In genomic region chr5:149128023-149128875, GRCh38 we compare ENCODE assay signal across 2 cellular contexts.
A peak's percentile ranks its signal among the peaks of the same experiment; 100 is the strongest.
TF ChIP-seq lines count a peak whose summit lies in the region.

No MANE protein-coding gene starts in this region.

TF ChIP-seq in HCT116, 20 proteins besides CTCF, POLR2A, EP300 and RAD21:
- no peak for TF ChIP-seq EZH2 (IDR thresholded peaks at IDR 0.05)
- TF ChIP-seq MAX (IDR thresholded peaks at IDR 0.05): no peak
- no peak for TF ChIP-seq SRF (IDR thresholded peaks at IDR 0.05; ENCODE audit: low read depth)
- TF ChIP-seq ZNF274 (IDR thresholded peaks at IDR 0.05; ENCODE audit: low read depth, low read length): no peak
- no peak for TF ChIP-seq ELF1 (IDR thresholded peaks at IDR 0.05; ENCODE audit: borderline replicate concordance, low read depth)
- TF ChIP-seq YY1 (IDR thresholded peaks at IDR 0.05; ENCODE audit: extremely low read depth, insufficient replicate concordance, low read depth, low read length): peak; percentile 33
- peak; percentile 47; the same call in 1 of the 2 replicates for TF ChIP-seq CBX3 (IDR thresholded peaks at IDR 0.05; ENCODE audit: low read depth)
- TF ChIP-seq, protein P1, sequence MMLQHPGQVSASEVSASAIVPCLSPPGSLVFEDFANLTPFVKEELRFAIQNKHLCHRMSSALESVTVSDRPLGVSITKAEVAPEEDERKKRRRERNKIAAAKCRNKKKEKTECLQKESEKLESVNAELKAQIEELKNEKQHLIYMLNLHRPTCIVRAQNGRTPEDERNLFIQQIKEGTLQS (IDR thresholded peaks at IDR 0.05): no peak
- TF ChIP-seq SP1 (IDR thresholded peaks at IDR 0.05; ENCODE audit: low read depth): no peak
- no peak for TF ChIP-seq ZFX (IDR thresholded peaks at IDR 0.05)
- TF ChIP-seq CEBPB (IDR thresholded peaks at IDR 0.05; ENCODE audit: low read depth): no peak
- TF ChIP-seq EGR1 (IDR thresholded peaks at IDR 0.05; ENCODE audit: low read depth): no peak
- TF ChIP-seq TCF7L2 (IDR thresholded peaks at IDR 0.05; ENCODE audit: borderline replicate concordance, extremely low read depth, insufficient read depth, insufficient read length): no peak
- no peak for TF ChIP-seq REST (IDR thresholded peaks at IDR 0.05; ENCODE audit: low read depth)

TF ChIP-seq in endothelial cell of umbilical vein, 7 proteins besides CTCF, POLR2A, EP300 and RAD21:
- TF ChIP-seq EZH2 (IDR thresholded peaks at IDR 0.05; ENCODE audit: borderline replicate concordance, low read depth, low read length, severe bottlenecking) (no peak), MAX (IDR thresholded peaks at IDR 0.05; ENCODE audit: insufficient read depth, insufficient read length) (no peak), JUN (IDR thresholded peaks at IDR 0.05; ENCODE audit: borderline replicate concordance, insufficient read depth, insufficient read length, low read depth) (no peak), FOS (IDR thresholded peaks at IDR 0.05; ENCODE audit: borderline replicate concordance, insufficient read depth, low read length) (no peak), POLR2AphosphoS5 (IDR thresholded peaks at IDR 0.05; ENCODE audit: insufficient read depth, low read depth, low read length) (no peak), GATA2 (IDR thresholded peaks at IDR 0.05; ENCODE audit: insufficient read depth, insufficient read length, low read depth, low read length) (no peak), MYC (IDR thresholded peaks at IDR 0.05; ENCODE audit: low read depth, low read length) (no peak)
TF ChIP-seq in endothelial cell of umbilical vein: peak in this region for 0.
